Comparison of ENCODE assay signal across 23 cellular contexts in the genomic region with DNA sequence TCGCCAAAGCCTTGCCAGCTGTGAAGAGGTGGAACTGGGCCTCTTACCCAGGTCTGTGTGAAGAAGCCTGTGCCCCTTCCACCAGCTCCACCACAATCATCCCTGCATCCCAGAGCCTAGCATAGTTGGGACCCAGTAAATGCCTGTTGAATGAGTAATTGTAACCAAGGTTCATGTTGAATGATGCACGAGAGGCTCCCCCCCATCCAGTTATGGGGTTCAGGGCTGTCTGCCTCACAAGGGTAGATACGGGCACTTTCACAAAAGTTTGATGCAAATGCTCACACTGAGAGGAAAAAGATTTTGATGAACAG. TPM values are rescaled to one million over a fixed set of nuclear protein-coding genes. Genes with fewer than 3 reads are reported as not detected.
DNase-seq lines count a peak whose midpoint lies in the region; ATAC-seq, FAIRE-seq and TF ChIP-seq lines count a peak whose summit lies in the region.
"Had no signal": no experiment of that assay in that cellular context is flagged by ENCODE, and none has a peak within 500 bp of the region (broad histone marks: within the 10 kb centered on the region; RNA-seq: fewer than 3 reads in every experiment).

No MANE protein-coding gene starts in this region.

- H3K14ac ChIP-seq in IMR-90 (replicated peaks; ENCODE audit: low read depth, low read length), result no peak overlapping the region

- no peaks in the 10 kb centered on the region; the same call in 1 of the 2 replicates for H3K27me3 ChIP-seq in IMR-90 (ENCODE audit: control insufficient read depth, insufficient read depth, low read length)
- H3K27me3 ChIP-seq in astrocyte (ENCODE audit: insufficient read depth, low read length), result no peaks in the 10 kb centered on the region
- no peaks in the 10 kb centered on the region for H3K27me3 ChIP-seq in CD8-positive, alpha-beta memory T cell (ENCODE audit: insufficient read depth, low read length, poor library complexity, severe bottlenecking)
- no peaks in the 10 kb centered on the region for H3K27me3 ChIP-seq in left ventricle myocardium inferior (ENCODE audit: low read depth)
- H3K27me3 ChIP-seq: hepatocyte, left lung, right lobe of liver, uterus had no signal

- H4K20me1 ChIP-seq in IMR-90 (ENCODE audit: insufficient read depth, low read length) (no peaks in the 10 kb centered on the region), astrocyte (ENCODE audit: insufficient read depth, low read length) (no peaks in the 10 kb centered on the region)

- WGBS in IMR-90 (ENCODE audit: extremely low coverage in 2 of 2, insufficient read length in 1 of 2), 2 experiments, result no CpG with 5 or more reads among the region's 3 CpGs

- POLR2A ChIA-PET in IMR-90 (lab: Charles Lee; ENCODE audit: unreplicated experiment), result no interaction called here
- POLR2A ChIA-PET in CD8-positive, alpha-beta memory T cell (lab: Charles Lee), result no interaction called here

- no peak for TF ChIP-seq POLR2A in IMR-90 (IDR thresholded peaks at IDR 0.05; ENCODE audit: low read depth, low read length)

- H3K79me2 ChIP-seq in astrocyte (ENCODE audit: insufficient read depth, low read length), result no peaks in the 10 kb centered on the region
- H3K79me2 ChIP-seq: hepatocyte, parathyroid adenoma had no signal

- no peak overlapping the region for H2AK9ac ChIP-seq in IMR-90 (replicated peaks; ENCODE audit: low read depth, low read length, poor library complexity)

- H3K79me1 ChIP-seq in IMR-90 (ENCODE audit: low read depth in 1 of 2, low read length in 2 of 2), result no peaks in the 10 kb centered on the region

- no peak overlapping the region for H4K91ac ChIP-seq in IMR-90 (ENCODE audit: insufficient read depth, low read depth, low read length)

- peak; percentile 66 for ATAC-seq in IMR-90 (ENCODE audit: low read depth)
- ATAC-seq in sciatic nerve, result no peak
- ATAC-seq: activated CD8-positive, alpha-beta T cell treated with anti-CD3 and anti-CD28 coated beads, Interleukin-2, amount 10 ng/mL, durations not matched to agents 7 days and 5 days; left lung; natural killer cell; right lobe of liver had no signal

- H3K4ac ChIP-seq in IMR-90 (ENCODE audit: low read depth, low read length), result no peak overlapping the region

- H3K4me3 Mint-ChIP-seq in astrocyte (ENCODE audit: unreplicated experiment) (no peak overlapping the region), nephron progenitor cell (no peak overlapping the region)
- no peak overlapping the region for H3K4me3 Mint-ChIP-seq in CD8-positive, alpha-beta memory T cell
- H3K4me3 Mint-ChIP-seq: activated CD8-positive, alpha-beta T cell treated with anti-CD3 and anti-CD28 coated beads, Interleukin-2, amount 10 ng/mL, durations not matched to agents 7 days and 5 days; central memory CD8-positive, alpha-beta T cell; immature natural killer cell; natural killer cell had no signal

- H3K9me3 ChIP-seq in IMR-90 (ENCODE audit: control insufficient read depth, insufficient read depth, low read length) (peaks cover 5% of the 10 kb centered on the region; the same call in 1 of the 2 replicates), astrocyte (ENCODE audit: insufficient read depth, low read depth, low read length) (no peaks in the 10 kb centered on the region), left ventricle myocardium inferior (replicated peaks) (peaks cover 7% of the 10 kb centered on the region)
- no peaks in the 10 kb centered on the region for H3K9me3 ChIP-seq in CD8-positive, alpha-beta memory T cell (ENCODE audit: low read length)
- H3K9me3 ChIP-seq: left lung, right lobe of liver, uterus had no signal

- H3K4me1 Mint-ChIP-seq in astrocyte (ENCODE audit: low read depth, unreplicated experiment), result no peaks in the 10 kb centered on the region
- no peaks in the 10 kb centered on the region for H3K4me1 Mint-ChIP-seq in CD8-positive, alpha-beta memory T cell
- H3K4me1 Mint-ChIP-seq in nephron progenitor cell, result peaks cover 11% of the 10 kb centered on the region
- H3K4me1 Mint-ChIP-seq: central memory CD8-positive, alpha-beta T cell; immature natural killer cell; natural killer cell had no signal

- H2BK15ac ChIP-seq in IMR-90 (ENCODE audit: low read depth, low read length), result no peak overlapping the region

- DNase-seq in EH (ENCODE audit: low read depth), result peak; percentile 21
- DNase-seq in IMR-90, result peak; percentile 27
- no peak for DNase-seq in astrocyte (ENCODE audit: low read depth)
- peak; percentile 4 for DNase-seq in sciatic nerve (ENCODE audit: low spot score)
- no peak for DNase-seq in CD8-positive, alpha-beta memory T cell
- no peak for DNase-seq in nephron progenitor cell
- DNase-seq in left ventricle myocardium inferior, result no peak
- DNase-seq: activated CD8-positive, alpha-beta T cell treated with anti-CD3 and anti-CD28 coated beads, Interleukin-2, amount 10 ng/mL, durations not matched to agents 7 days and 5 days; activated naive CD4-positive, alpha-beta T cell treated with Interleukin-2 at 50 U/mL for 16 hours; DMS79; foreskin melanocyte; immature natural killer cell; left lung; midbrain; natural killer cell; NCI-H1694 treated with DMSO at 0.1 percent for 48 hours; Right ventricle myocardium superior; uterus had no signal

- H2BK20ac ChIP-seq in IMR-90 (ENCODE audit: low read depth, low read length), result no peak overlapping the region

- dilution Hi-C loops in IMR-90 (cut with HindIII; ENCODE audit: low sequenced_read_pairs, unreplicated experiment), result no loop called here

- peaks cover 3% of the 10 kb centered on the region; the same call in 1 of the 2 replicates for H3K9me1 ChIP-seq in IMR-90 (ENCODE audit: insufficient read depth, low read length)

- no peak overlapping the region for H2AK5ac ChIP-seq in IMR-90 (ENCODE audit: low read depth, low read length)

- TF ChIP-seq RAD21 in IMR-90 (IDR thresholded peaks at IDR 0.05; ENCODE audit: low read length), result no peak

- H2BK120ac ChIP-seq in IMR-90 (ENCODE audit: low read depth, low read length), result peak overlapping the region; percentile 29; the same call in 1 of the 2 replicates

- no peak for FAIRE-seq in astrocyte (lab: Jason Lieb, UNC)

- BruUV-seq in IMR-90 (replicated peaks; lab: Mats Ljungman, UMichigan), result no TSS peak

- H3K27ac Mint-ChIP-seq in astrocyte (ENCODE audit: unreplicated experiment) (no peak overlapping the region), nephron progenitor cell (no peak overlapping the region)
- peak overlapping the region in 1 of 8 donors; percentile 37 for H3K27ac Mint-ChIP-seq in CD8-positive, alpha-beta memory T cell
- H3K27ac Mint-ChIP-seq: activated CD8-positive, alpha-beta T cell treated with anti-CD3 and anti-CD28 coated beads, Interleukin-2, amount 10 ng/mL, durations not matched to agents 7 days and 5 days; immature natural killer cell; natural killer cell had no signal

- H4K8ac ChIP-seq in IMR-90 (ENCODE audit: low read depth in 2 of 2, low read length in 2 of 2), result no peak overlapping the region

- H3K4me3 ChIP-seq in IMR-90 (ENCODE audit: insufficient read depth, low read depth, low read length) (no peak overlapping the region), astrocyte (ENCODE audit: insufficient read depth, low read depth, low read length) (no peak overlapping the region), left ventricle myocardium inferior (no peak overlapping the region)
- H3K4me3 ChIP-seq in CD8-positive, alpha-beta memory T cell (ENCODE audit: low read length), result no peak overlapping the region
- H3K4me3 ChIP-seq: hepatocyte, left lung, right lobe of liver, suprapubic skin, uterus had no signal

- in situ Hi-C loops in IMR-90 (cut with MboI; ENCODE audit: low sequenced_read_pairs), result no loop called here

- H3K9me3 Mint-ChIP-seq in astrocyte (ENCODE audit: unreplicated experiment) (peaks cover 12% of the 10 kb centered on the region), nephron progenitor cell (peaks cover 5% of the 10 kb centered on the region)
- H3K9me3 Mint-ChIP-seq in CD8-positive, alpha-beta memory T cell, result no peaks in the 10 kb centered on the region
- H3K9me3 Mint-ChIP-seq: central memory CD8-positive, alpha-beta T cell; immature natural killer cell; natural killer cell had no signal

- H2AFZ ChIP-seq in IMR-90 (replicated peaks; ENCODE audit: low read length, poor library complexity) (no peak overlapping the region), astrocyte (ENCODE audit: low read depth, low read length) (peak overlapping the region; percentile 19)
- H2AFZ ChIP-seq: hepatocyte, parathyroid adenoma had no signal

- intact Hi-C loops in IMR-90 (cut with micrococcal nuclease), result no loop called here
- intact Hi-C loops in sciatic nerve (cut with DNase I), result no loop called here
- intact Hi-C loops in left ventricle myocardium inferior (cut with micrococcal nuclease), result no loop called here

- no peak overlapping the region for H3K18ac ChIP-seq in IMR-90 (ENCODE audit: low read depth, low read length)

- H3K4me2 ChIP-seq in IMR-90 (ENCODE audit: low read depth, low read length) (no peak overlapping the region), astrocyte (ENCODE audit: low read length) (peak overlapping the region; percentile 28)
- H3K4me2 ChIP-seq: hepatocyte had no signal

- H2BK5ac ChIP-seq in IMR-90 (ENCODE audit: low read depth, low read length, poor library complexity, severe bottlenecking), result no peak overlapping the region

- no peak overlapping the region for H3K27ac ChIP-seq in IMR-90 (ENCODE audit: insufficient read depth, low read length)
- H3K27ac ChIP-seq in astrocyte (ENCODE audit: low read depth, low read length), result no peak overlapping the region
- no peak overlapping the region for H3K27ac ChIP-seq in CD8-positive, alpha-beta memory T cell (ENCODE audit: low read depth, low read length)
- no peak overlapping the region for H3K27ac ChIP-seq in left ventricle myocardium inferior (replicated peaks)
- H3K27ac ChIP-seq: hepatocyte, left lung, parathyroid adenoma, right lobe of liver, suprapubic skin, uterus had no signal

- CTCF ChIA-PET in IMR-90 (lab: Yijun Ruan, JAX), result interaction anchor here (0.6 to 0.9 kb wide), 2 partner anchors 18 to 214 kb away, joined by 3 read pairs; no protein-coding TSS in a partner anchor
- CTCF ChIA-PET in CD8-positive, alpha-beta memory T cell (lab: Charles Lee), result no interaction called here

- peaks cover 4% of the 10 kb centered on the region; the same call in 1 of the 2 replicates for H3K4me1 ChIP-seq in IMR-90 (ENCODE audit: control insufficient read depth, insufficient read depth, low read length)
- H3K4me1 ChIP-seq in astrocyte (ENCODE audit: insufficient read depth, low read length), result peaks cover 9% of the 10 kb centered on the region
- H3K4me1 ChIP-seq in CD8-positive, alpha-beta memory T cell (ENCODE audit: insufficient read depth, low read length), result no peaks in the 10 kb centered on the region
- H3K4me1 ChIP-seq in left ventricle myocardium inferior, result no peaks in the 10 kb centered on the region
- H3K4me1 ChIP-seq: parathyroid adenoma, right lobe of liver, suprapubic skin, uterus had no signal

- H3K27me3 Mint-ChIP-seq in astrocyte (ENCODE audit: low read depth, unreplicated experiment) (peaks cover 22% of the 10 kb centered on the region), nephron progenitor cell (ENCODE audit: low read depth, poor library complexity) (peaks cover 6% of the 10 kb centered on the region)
- H3K27me3 Mint-ChIP-seq in CD8-positive, alpha-beta memory T cell, result no peaks in the 10 kb centered on the region
- H3K27me3 Mint-ChIP-seq: central memory CD8-positive, alpha-beta T cell had no signal

- H3K56ac ChIP-seq in IMR-90 (ENCODE audit: extremely low read depth, insufficient read depth, low read length), result no peak overlapping the region

- H3K36me3 ChIP-seq in IMR-90 (ENCODE audit: control insufficient read depth, insufficient read depth, low read length) (no peaks in the 10 kb centered on the region), astrocyte (ENCODE audit: insufficient read depth, low read length) (no peaks in the 10 kb centered on the region), left ventricle myocardium inferior (no peaks in the 10 kb centered on the region)
- no peaks in the 10 kb centered on the region for H3K36me3 ChIP-seq in CD8-positive, alpha-beta memory T cell (ENCODE audit: insufficient read depth, low read length)
- H3K36me3 ChIP-seq: left lung, right lobe of liver, suprapubic skin, uterus had no signal

- H3K36me3 Mint-ChIP-seq in astrocyte (ENCODE audit: low read depth, unreplicated experiment), result peaks cover 1% of the 10 kb centered on the region
- no peaks in the 10 kb centered on the region for H3K36me3 Mint-ChIP-seq in CD8-positive, alpha-beta memory T cell
- no peaks in the 10 kb centered on the region for H3K36me3 Mint-ChIP-seq in nephron progenitor cell (ENCODE audit: low read depth)
- H3K36me3 Mint-ChIP-seq: immature natural killer cell, natural killer cell had no signal

- no peak overlapping the region for H3K23ac ChIP-seq in IMR-90 (ENCODE audit: low read depth, low read length)

- H4K5ac ChIP-seq in IMR-90 (ENCODE audit: low read depth, low read length), result no peak overlapping the region

- no peak for TF ChIP-seq CTCF in IMR-90 (conservative IDR thresholded peaks at IDR 0.05; ENCODE audit: low read depth, low read length)
- TF ChIP-seq CTCF in astrocyte (IDR thresholded peaks at IDR 0.05; ENCODE audit: insufficient read depth, low read depth, low read length), result no peak
- no peak for TF ChIP-seq CTCF in nephron progenitor cell (IDR thresholded peaks at IDR 0.05)
- no peak for TF ChIP-seq CTCF in left ventricle myocardium inferior (IDR thresholded peaks at IDR 0.05; ENCODE audit: borderline replicate concordance)

- H3K9ac ChIP-seq in IMR-90 (ENCODE audit: low read depth, low read length) (no peak overlapping the region), astrocyte (ENCODE audit: low read length) (no peak overlapping the region)
- H3K9ac ChIP-seq: parathyroid adenoma had no signal

RNA-seq across cellular contexts. Expression of gene TSEN2, which starts 29.5 kb away (rescaled TPM):
- total RNA-seq in IMR-90 (2012; rRNA removed) (14.2 and 15.0 TPM in 2 replicates), astrocyte (9.7 TPM in 2 replicates), sciatic nerve (22.2 TPM), left ventricle myocardium inferior (22.5 TPM)
- 6.9 and 9.5 TPM in 2 replicates for polyA plus RNA-seq in IMR-90 (2012; rRNA removed)
- polyA plus RNA-seq in IMR-90 (2012; cell fraction: cytosol; rRNA removed), result 3.5 and 5.6 TPM in 2 replicates
- 8.9 and 20.7 TPM in 2 replicates for polyA plus RNA-seq in IMR-90 (2012; cell fraction: nucleus; rRNA removed; ENCODE audit: low replicate concordance)
- 10 to 100 TPM; 29.8 to 30.3 TPM for total RNA-seq in CD8-positive, alpha-beta memory T cell
- 13.1 TPM for polyA plus RNA-seq in CD8-positive, alpha-beta memory T cell

Comparison
In these comparisons a context has a peak if more than half of its experiments do, and no peak if none do; other contexts are left out.
1. DNase-seq: peak in EH (single experiment), IMR-90 (single experiment) and sciatic nerve (single experiment); none in astrocyte (single experiment), CD8-positive, alpha-beta memory T cell (0 of 5), nephron progenitor cell (single experiment) and left ventricle myocardium inferior (single experiment).